In genomic region chr3:30626443-30627181, GRCh38 we compare ENCODE assay signal across 9 cellular contexts. TPM values are rescaled to one million over a fixed set of nuclear protein-coding genes. Genes with fewer than 3 reads are reported as not detected.
DNase-seq lines count a peak whose midpoint lies in the region; ATAC-seq and TF ChIP-seq lines count a peak whose summit lies in the region.
"Had no signal": no experiment of that assay in that cellular context is flagged by ENCODE, and none has a peak within 500 bp of the region (broad histone marks: within the 10 kb centered on the region; RNA-seq: fewer than 3 reads in every experiment).

No MANE protein-coding gene starts in this region.

- H3K27me3 Mint-ChIP-seq in MCF 10A (ENCODE audit: insufficient read depth, unreplicated experiment): no peaks in the 10 kb centered on the region

- peak overlapping the region; percentile 73 for H4K8ac ChIP-seq in mesenchymal stem cell (ENCODE audit: low read length)

- BruUV-seq in MCF 10A (replicated peaks; lab: Mats Ljungman, UMichigan): no TSS peak

- H2BK12ac ChIP-seq in mesenchymal stem cell (ENCODE audit: low read length in 2 of 2): peak overlapping the region; percentile 31 to 37

- H3K36me3 ChIP-seq in ACC112 (ENCODE audit: insufficient read depth, low read length) (peaks cover 50% of the 10 kb centered on the region), mesenchymal stem cell (ENCODE audit: control insufficient read depth in 1 of 2, insufficient read depth in 2 of 2, low read depth in 1 of 2, low read length in 2 of 2) (peaks cover 4 to 83% of the 10 kb centered on the region in 2 experiments), adrenal gland (replicated peaks in 1 of 2) (no peaks in the 10 kb centered on the region)

- peak overlapping the region; percentile 38 for H3K4me3 Mint-ChIP-seq in MCF 10A (ENCODE audit: unreplicated experiment)

- ATAC-seq in HG02571 (IDR thresholded peaks at IDR 0.05; ENCODE audit: unreplicated experiment): no peak

- H3K4me1 ChIP-seq in ACC112 (ENCODE audit: control insufficient read depth, insufficient read depth, low read length, unreplicated experiment) (peaks cover 95% of the 10 kb centered on the region), mesenchymal stem cell (ENCODE audit: control insufficient read depth, insufficient read depth, low read depth, low read length) (peaks cover 4% of the 10 kb centered on the region), adrenal gland (replicated peaks in 1 of 2) (peaks cover 46 to 97% of the 10 kb centered on the region in 2 donors)

- peaks cover 9% of the 10 kb centered on the region for H3K79me1 ChIP-seq in mesenchymal stem cell (replicated peaks; ENCODE audit: low read length, poor library complexity, severe bottlenecking)

- peaks cover 68% of the 10 kb centered on the region for H3K36me3 Mint-ChIP-seq in MCF 10A (ENCODE audit: insufficient read depth, unreplicated experiment)

- H3K27me3 ChIP-seq in ACC112 (ENCODE audit: insufficient read depth, low read length) (no peaks in the 10 kb centered on the region), mesenchymal stem cell (ENCODE audit: control insufficient read depth in 1 of 2, insufficient read depth in 1 of 2, low read length in 2 of 2) (no peaks in the 10 kb centered on the region), adrenal gland (no peaks in the 10 kb centered on the region)

- no peak for TF ChIP-seq POLR2A in adrenal gland (IDR thresholded peaks at IDR 0.05)

- H2BK120ac ChIP-seq in mesenchymal stem cell (ENCODE audit: low read depth, low read length): no peak overlapping the region

- POLR2A ChIA-PET in MCF 10A (lab: Yijun Ruan, JAX): interaction anchor here (1.0 to 5.9 kb wide), 3 partner anchors 15 to 282 kb away, joined by 3 to 190 read pairs (median 4); partner anchors contain the start of gene TGFBR2

- H3K27ac ChIP-seq in ACC112 (ENCODE audit: low read depth, low read length): peak overlapping the region; percentile 85
- peak overlapping the region; percentile 55 for H3K27ac ChIP-seq in mesenchymal stem cell (ENCODE audit: low read length, poor library complexity, severe bottlenecking)
- peak overlapping the region in 2 of 5 donors; percentile 59 to 84 for H3K27ac ChIP-seq in adrenal gland

- H3K27ac Mint-ChIP-seq in MCF 10A (ENCODE audit: low read depth, unreplicated experiment): peak overlapping the region; percentile 88

- WGBS in mesenchymal stem cell: 80% methylated on average over 2 of the region's 5 CpGs
- 67 to 77% (median 68%) methylated on average over 5 of the region's 5 CpGs for WGBS in adrenal gland, 4 donors

- peak overlapping the region; percentile 30 for H3K9ac ChIP-seq in mesenchymal stem cell (ENCODE audit: low read length)

- peak overlapping the region; percentile 7; the same call in 1 of the 2 replicates for H3K4me3 ChIP-seq in ACC112 (ENCODE audit: low read depth, low read length)
- no peak overlapping the region for H3K4me3 ChIP-seq in mesenchymal stem cell (ENCODE audit: insufficient read depth in 1 of 2, low read depth in 1 of 2, low read length in 2 of 2)
- no peak overlapping the region for H3K4me3 ChIP-seq in adrenal gland

- peak overlapping the region; percentile 54 for H4K91ac ChIP-seq in mesenchymal stem cell (ENCODE audit: low read length)

- H3K23ac ChIP-seq in mesenchymal stem cell (ENCODE audit: low read length in 2 of 2): peak overlapping the region in 1 of 2 experiments; percentile 14

- no peak overlapping the region for H3K4me2 ChIP-seq in mesenchymal stem cell (ENCODE audit: low read length, poor library complexity, severe bottlenecking)

- H2BK15ac ChIP-seq in mesenchymal stem cell (ENCODE audit: low read depth, poor library complexity, severe bottlenecking): peak overlapping the region; percentile 53

- intact Hi-C loops in MCF 10A (cut with micrococcal nuclease): loop anchor here (2.0 kb wide), 1 partner anchor 18 kb away; no protein-coding TSS in a partner anchor
- intact Hi-C loops in adrenal gland (cut with DNase I): no loop called here

- H3K9me3 Mint-ChIP-seq in MCF 10A (ENCODE audit: unreplicated experiment): no peaks in the 10 kb centered on the region

- no peak overlapping the region for H2BK5ac ChIP-seq in mesenchymal stem cell (ENCODE audit: low read depth, low read length, poor library complexity, severe bottlenecking)

- CTCF ChIA-PET in MCF 10A (lab: Yijun Ruan, JAX): interaction anchor here (0.6 kb wide), 2 partner anchors 15 to 427 kb away, joined by 3 read pairs; no protein-coding TSS in a partner anchor

- H3K4ac ChIP-seq in mesenchymal stem cell (ENCODE audit: low read depth in 1 of 2, low read length in 2 of 2): peak overlapping the region in 1 of 2 experiments; percentile 54

- TF ChIP-seq CTCF in MCF 10A (IDR thresholded peaks at IDR 0.05; ENCODE audit: unreplicated experiment): no peak
- TF ChIP-seq CTCF in adrenal gland (IDR thresholded peaks at IDR 0.05): no peak

- peak overlapping the region in 1 of 2 experiments; percentile 44 for H3K14ac ChIP-seq in mesenchymal stem cell (ENCODE audit: low read length in 2 of 2)

- H2AK5ac ChIP-seq in mesenchymal stem cell (ENCODE audit: low read length, severe bottlenecking): peak overlapping the region; percentile 79

- H3K9me3 ChIP-seq in mesenchymal stem cell (ENCODE audit: control insufficient read depth, low read length) (no peaks in the 10 kb centered on the region), adrenal gland (replicated peaks in 1 of 3) (no peaks in the 10 kb centered on the region)

- DNase-seq in HT1080 (ENCODE audit: low read depth): peak; percentile 65
- peak; percentile 69 for DNase-seq in MCF 10A (ENCODE audit: unreplicated experiment)
- DNase-seq in mesenchymal stem cell: peak; percentile 84
- no peak for DNase-seq in adrenal gland
- no peak for DNase-seq in germinal center (ENCODE audit: low spot score)
- DNase-seq in NOMO-1 treated with DMSO at 0.1 percent for 48 hours (lab: John Stamatoyannopoulos, UW; ENCODE audit: unreplicated experiment): no peak
- DNase-seq: T-helper 9 cell had no signal

- no peak overlapping the region for H2AFZ ChIP-seq in ACC112 (ENCODE audit: low read length, unreplicated experiment)
- H2AFZ ChIP-seq in mesenchymal stem cell (ENCODE audit: low read depth, low read length): no peak overlapping the region

- H3K4me1 Mint-ChIP-seq in MCF 10A (ENCODE audit: insufficient read depth, unreplicated experiment): peaks cover 48% of the 10 kb centered on the region

- peak overlapping the region; percentile 5 to 46 for H3K18ac ChIP-seq in mesenchymal stem cell (ENCODE audit: low read depth in 1 of 2, low read length in 2 of 2)

- H3K79me2 ChIP-seq in ACC112 (ENCODE audit: control insufficient read depth, insufficient read depth, low read length, unreplicated experiment): peaks cover 96% of the 10 kb centered on the region

RNA-seq across cellular contexts. Expression of gene TGFBR2, which starts 20.2 kb away (rescaled TPM):
- 76.6 and 98.3 TPM in 2 replicates for total RNA-seq in HT1080 (2014; rRNA removed; shearing (Covaris generic))
- polyA plus RNA-seq in HT1080 (2015; cell fraction: cytosol; rRNA removed): 187 and 231 TPM in 2 replicates
- polyA plus RNA-seq in HT1080 (2015; cell fraction: nucleus; rRNA removed): 149 and 155 TPM in 2 replicates
- 103 and 104 TPM in 2 replicates for total RNA-seq in MCF 10A (2022)
- 195 TPM for polyA plus RNA-seq in mesenchymal stem cell (2013, experiment 1 of 2)
- 202 TPM for polyA plus RNA-seq in mesenchymal stem cell (2013, experiment 2 of 2)
- 100 to 1,000 TPM; 142 to 296 (median 178) TPM for total RNA-seq in adrenal gland
- 100 to 1,000 TPM in 1 of 3 donors, 10 to 100 TPM in 2; 19.1 to 128 (median 20.8) TPM for polyA plus RNA-seq in adrenal gland

Comparison
In these comparisons a context has a peak if more than half of its experiments do, and no peak if none do; other contexts are left out.
1. DNase-seq: peak in HT1080 (single experiment), MCF 10A (single experiment) and mesenchymal stem cell (single experiment); none in adrenal gland (0 of 7), germinal center (single experiment) and NOMO-1 treated with DMSO at 0.1 percent for 48 hours (single experiment).